ENCODE assay signal across 15 cellular contexts in the genomic region with DNA sequence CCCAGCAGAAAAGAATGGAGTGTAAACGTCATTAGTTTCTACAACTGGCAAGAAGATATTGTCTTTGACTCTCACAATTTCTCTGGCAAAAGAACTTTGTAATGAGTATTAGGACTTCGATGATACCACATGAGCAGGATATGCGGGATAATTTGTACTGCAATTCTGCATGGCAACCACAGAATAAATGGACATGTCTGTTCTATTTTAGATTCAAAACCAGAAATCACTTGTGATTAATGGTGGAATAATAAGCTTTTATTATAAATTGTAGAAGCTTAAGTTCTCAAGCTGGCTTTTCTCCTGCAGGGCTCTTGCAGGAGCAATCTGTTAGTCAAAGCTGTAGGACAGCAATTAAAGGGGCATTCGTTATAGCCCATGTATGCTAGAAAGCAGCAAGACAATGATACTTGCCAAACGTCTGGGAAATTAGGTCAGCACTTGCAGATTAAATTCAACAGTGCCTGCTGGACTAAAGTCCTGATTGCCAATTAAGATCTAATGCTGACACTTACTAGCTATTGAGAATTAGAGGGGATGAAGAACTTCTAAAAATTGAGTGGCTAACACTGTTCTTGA.
DNase-seq lines count a peak whose midpoint lies in the region; ATAC-seq, FAIRE-seq and TF ChIP-seq lines count a peak whose summit lies in the region.
"Had no signal": no experiment of that assay in that cellular context is flagged by ENCODE, and none has a peak within 500 bp of the region (broad histone marks: within the 10 kb centered on the region; RNA-seq: fewer than 3 reads in every experiment).

No MANE protein-coding gene starts in this region.

- TF ChIP-seq CTCF in D721Med (IDR thresholded peaks at IDR 0.05; ENCODE audit: insufficient read depth, missing control alignments) = no peak

- ATAC-seq in GM21825 (IDR thresholded peaks at IDR 0.05; ENCODE audit: unreplicated experiment) = no peak

- DNase-seq in Ammon's horn (ENCODE audit: low spot score) = peak; percentile 17
- DNase-seq in D721Med (ENCODE audit: insufficient read length, low spot score) = no peak
- peak; percentile 15 for DNase-seq in SK-N-DZ (ENCODE audit: low spot score)
- DNase-seq in left kidney (ENCODE audit: low read depth, low spot score) = peak; percentile 8
- DNase-seq in NCI-H345 treated with DMSO at 0.1 percent for 48 hours (lab: John Stamatoyannopoulos, UW; ENCODE audit: unreplicated experiment) = no peak
- no peak for DNase-seq in activated naive CD4-positive, alpha-beta T cell treated with anti-CD3 and anti-CD28 coated beads, Interleukin-2, amount 50 U/mL, for 16 hours
- DNase-seq: DMS 273 treated with DMSO at 0.1 percent for 48 hours, GDM1, HCEC 1CT, Karpas-422, NCI-H2081, NCI-H510A treated with DMSO at 0.1 percent for 48 hours, Right ventricle myocardium superior had no signal

- peak; percentile 93 for FAIRE-seq in D721Med (lab: Jason Lieb, UNC)
- FAIRE-seq: HTR-8/SVneo had no signal

Comparison
In these comparisons a context has a peak if more than half of its experiments do, and no peak if none do; other contexts are left out.
1. DNase-seq: peak in Ammon's horn (single experiment), SK-N-DZ (single experiment) and left kidney (single experiment); none in D721Med (single experiment), NCI-H345 treated with DMSO at 0.1 percent for 48 hours (single experiment) and activated naive CD4-positive, alpha-beta T cell treated with anti-CD3 and anti-CD28 coated beads, Interleukin-2, amount 50 U/mL, for 16 hours (single experiment).